8 cellular contexts compared by ENCODE assay signal in the genomic region with DNA sequence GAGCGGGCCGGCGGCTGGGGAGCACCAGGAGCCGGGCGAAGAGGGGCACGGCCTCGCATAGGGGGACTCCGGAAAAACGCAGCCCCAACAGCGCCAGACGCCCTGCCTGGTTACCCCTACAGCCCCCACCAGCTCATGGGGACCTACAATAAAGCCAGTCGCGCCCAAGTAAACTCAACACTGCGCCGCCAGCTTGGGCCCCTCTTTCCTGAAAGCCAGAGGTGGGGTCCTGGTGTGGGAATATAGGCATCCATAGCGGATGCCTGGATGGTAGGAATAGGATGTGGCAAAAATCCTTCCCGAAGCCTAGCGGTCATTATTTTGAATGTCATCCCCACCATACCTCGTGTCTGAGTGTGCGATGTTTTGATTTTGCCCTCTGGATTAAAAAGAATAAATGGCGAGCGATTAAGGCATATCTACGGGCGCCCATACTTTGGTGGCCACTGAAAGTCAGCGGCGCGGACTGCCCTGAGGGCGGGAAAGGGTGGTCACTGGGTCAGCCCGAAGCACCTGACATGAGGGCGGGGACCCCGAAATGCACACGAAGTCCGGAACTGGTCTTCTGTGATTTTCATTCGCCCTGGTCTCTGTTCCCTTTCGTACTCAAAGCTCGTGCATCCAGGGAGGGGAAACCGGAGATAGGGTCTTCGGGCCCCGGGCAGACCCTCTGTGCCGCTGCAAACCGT. TPM values are rescaled to one million over a fixed set of nuclear protein-coding genes. Genes with fewer than 3 reads are reported as not detected.
DNase-seq lines count a peak whose midpoint lies in the region; ATAC-seq and TF ChIP-seq lines count a peak whose summit lies in the region.

A gene with protein sequence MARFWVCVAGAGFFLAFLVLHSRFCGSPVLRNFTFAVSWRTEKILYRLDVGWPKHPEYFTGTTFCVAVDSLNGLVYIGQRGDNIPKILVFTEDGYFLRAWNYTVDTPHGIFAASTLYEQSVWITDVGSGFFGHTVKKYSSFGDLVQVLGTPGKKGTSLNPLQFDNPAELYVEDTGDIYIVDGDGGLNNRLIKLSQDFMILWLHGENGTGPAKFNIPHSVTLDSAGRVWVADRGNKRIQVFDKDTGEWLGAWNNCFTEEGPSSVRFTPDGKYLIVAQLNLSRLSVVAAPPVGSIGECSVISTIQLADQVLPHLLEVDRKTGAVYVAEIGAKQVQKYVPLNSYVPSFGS (plus strand): TSS at position 577 of the 689 bp plus-strand sequence. CDS start 184 bp downstream, outside the sequence.
A gene (minus strand): TSS at position 210 of the 689 bp plus-strand sequence. CDS start 847 bp downstream, outside the sequence.

- H4K91ac ChIP-seq in trophoblast cell (ENCODE audit: low read depth, low read length) = peak within 1 kb of the TSS; percentile 96

- peak in 2 of 5 experiments; percentile 37 to 45 for TF ChIP-seq CTCF in transverse colon (IDR thresholded peaks at IDR 0.05)

- H3K9me3 ChIP-seq in adipocyte (ENCODE audit: control insufficient read depth, low read length) = no peaks in the 10 kb centered on the region
- no peaks in the 10 kb centered on the region for H3K9me3 ChIP-seq in trophoblast cell (ENCODE audit: insufficient read depth, low read depth, low read length)
- no peaks in the 10 kb centered on the region for H3K9me3 ChIP-seq in transverse colon

- peak within 1 kb of the TSS; percentile 65 for H3K27ac ChIP-seq in trophoblast cell (ENCODE audit: low read depth, low read length)
- peak within 1 kb of the TSS; percentile 90 to 96 (median 94) for H3K27ac ChIP-seq in transverse colon

- peaks cover 14% of the 10 kb centered on the region for H3K79me2 ChIP-seq in trophoblast cell (ENCODE audit: control insufficient read depth, insufficient read depth, low read length, poor library complexity)

- ATAC-seq in HG02623 (IDR thresholded peaks at IDR 0.05; ENCODE audit: unreplicated experiment) = peak; percentile 65

- peak within 1 kb of the TSS; percentile 49 for H2BK12ac ChIP-seq in trophoblast cell (ENCODE audit: low read length)

- H3K23ac ChIP-seq in trophoblast cell (ENCODE audit: low read length) = no peak within 1 kb of the TSS

- peak within 1 kb of the TSS; percentile 79 for H2BK120ac ChIP-seq in trophoblast cell (ENCODE audit: insufficient read depth, low read length, poor library complexity)

- peak within 1 kb of the TSS; percentile 71 for H3K4me3 ChIP-seq in GM08714 (ENCODE audit: low read length)
- H3K4me3 ChIP-seq in adipocyte (ENCODE audit: low read length) = peak within 1 kb of the TSS; percentile 99
- H3K4me3 ChIP-seq in trophoblast cell (ENCODE audit: low read depth, low read length) = peak within 1 kb of the TSS; percentile 89
- H3K4me3 ChIP-seq in transverse colon = peak within 1 kb of the TSS; percentile 90 to 98 (median 96)

- H3K9ac ChIP-seq in adipocyte (ENCODE audit: low read length) (peak within 1 kb of the TSS; percentile 92), trophoblast cell (ENCODE audit: low read length) (peak within 1 kb of the TSS; percentile 69)

- H3K27me3 ChIP-seq in adipocyte (replicated peaks; ENCODE audit: control insufficient read depth, insufficient read depth, low read length) (no peaks in the 10 kb centered on the region), trophoblast cell (ENCODE audit: insufficient read depth, low read length) (no peaks in the 10 kb centered on the region), transverse colon (no peaks in the 10 kb centered on the region)

- peak within 1 kb of the TSS; percentile 92 for H4K12ac ChIP-seq in trophoblast cell (ENCODE audit: low read depth, low read length)

- H3K79me1 ChIP-seq in trophoblast cell (ENCODE audit: low read length) = peaks cover 10% of the 10 kb centered on the region

- no peak for TF ChIP-seq EP300 in transverse colon (IDR thresholded peaks at IDR 0.05; ENCODE audit: low read depth)

- no CpG with 5 or more reads among the region's 41 CpGs for WGBS in trophoblast cell (ENCODE audit: extremely low coverage, insufficient coverage, insufficient read length)
- 0% methylated on average over 28 of the region's 41 CpGs; no CpG with 5 or more reads in 1 of the 2 donors for WGBS in transverse colon (ENCODE audit: low coverage in 1 of 2), 2 donors

- intact Hi-C loops in cardiac septum (cut with DNase I) = loop anchor here (5.0 kb wide), 1 partner anchor 474 kb away; no protein-coding TSS in a partner anchor
- intact Hi-C loops in transverse colon (cut with DNase I; ENCODE audit: low total_unique reads) = no loop called here

- H3K4me2 ChIP-seq in trophoblast cell (ENCODE audit: low read length) = peak within 1 kb of the TSS; percentile 90

- peak within 1 kb of the TSS; percentile 87 for H3K4ac ChIP-seq in trophoblast cell (ENCODE audit: low read depth, low read length)

- H4K8ac ChIP-seq in trophoblast cell (ENCODE audit: low read depth, low read length) = peak within 1 kb of the TSS; percentile 92

- peak within 1 kb of the TSS; percentile 88 for H3K14ac ChIP-seq in trophoblast cell (ENCODE audit: low read length)

- DNase-seq in NCI-H1417 treated with DMSO at 0.1 percent for 48 hours (lab: John Stamatoyannopoulos, UW) = peak; percentile 72
- peak; percentile 97 for DNase-seq in SW480 (ENCODE audit: low spot score)
- peak; percentile 95 for DNase-seq in adipocyte (ENCODE audit: low read depth)
- DNase-seq in cardiac septum (ENCODE audit: low spot score) = peak; percentile 89
- DNase-seq in trophoblast cell = peak; percentile 62 to 76
- peak; percentile 92 for DNase-seq in transverse colon

- in situ Hi-C loops in transverse colon (cut with MboI; ENCODE audit: low pct_ligation_motif_present in 1 of 4, low pct_unique_long_range_greater_than_20kb in 1 of 4, low sequenced_read_pairs in 3 of 4) = loop anchor here in 1 of 4 donors (25.0 kb wide), 1 partner anchor 574 kb away; a partner anchor contains a TSS

- peak within 1 kb of the TSS; percentile 96 for H3K18ac ChIP-seq in trophoblast cell (ENCODE audit: low read length)

- H2AFZ ChIP-seq in trophoblast cell (ENCODE audit: insufficient read depth, low read length, poor library complexity) = peak within 1 kb of the TSS; percentile 89

- peak within 1 kb of the TSS; percentile 82 for H2BK5ac ChIP-seq in trophoblast cell (ENCODE audit: low read depth, low read length, poor library complexity)

- peak; percentile 49 for TF ChIP-seq POLR2A in transverse colon (IDR thresholded peaks at IDR 0.05)

- H3K4me1 ChIP-seq in adipocyte (ENCODE audit: control insufficient read depth, insufficient read depth, low read length) (peaks cover 40% of the 10 kb centered on the region), trophoblast cell (ENCODE audit: control insufficient read depth in 1 of 2, insufficient read depth in 2 of 2, low read length in 2 of 2) (peaks cover 0 to 4% of the 10 kb centered on the region in 2 experiments), transverse colon (peaks cover 3 to 62% (median 39%) of the 10 kb centered on the region in 4 donors)

- H2AK5ac ChIP-seq in trophoblast cell (ENCODE audit: low read length) = peak within 1 kb of the TSS; percentile 83

- H3K36me3 ChIP-seq in adipocyte (ENCODE audit: control insufficient read depth, insufficient read depth, low read length, severe bottlenecking) (peaks cover 5% of the 10 kb centered on the region), trophoblast cell (ENCODE audit: control insufficient read depth in 1 of 2, insufficient read depth in 2 of 2, low read length in 2 of 2) (no peaks in the 10 kb centered on the region), transverse colon (no peaks in the 10 kb centered on the region)

RNA-seq across cellular contexts. Expression of the first gene that starts in this region (rescaled TPM):
- total RNA-seq in cardiac septum = 13.2 TPM
- 8.6 and 10.2 TPM in 2 replicates for polyA plus RNA-seq in trophoblast cell (2013)
- total RNA-seq in transverse colon = 10 to 100 TPM in 3 of 4 donors, 1 to 10 TPM in 1; 3.2 to 58.1 (median 38.9) TPM

RNA-seq across cellular contexts. Expression of the second gene that starts in this region (rescaled TPM):
- total RNA-seq in cardiac septum = 17.5 TPM
- 96.3 and 106 TPM in 2 replicates for polyA plus RNA-seq in trophoblast cell (2013)
- 100 to 1,000 TPM in 1 of 4 donors, 10 to 100 TPM in 3; 18.5 to 174 (median 71.1) TPM for total RNA-seq in transverse colon

Comparison
In these comparisons a context has a peak if more than half of its experiments do, and no peak if none do; other contexts are left out.
1. Peak in every context shown above with its lines: DNase-seq, ATAC-seq, H3K4me3 ChIP-seq and H3K27ac ChIP-seq.